14 cellular contexts compared by ENCODE assay signal in the genomic region with DNA sequence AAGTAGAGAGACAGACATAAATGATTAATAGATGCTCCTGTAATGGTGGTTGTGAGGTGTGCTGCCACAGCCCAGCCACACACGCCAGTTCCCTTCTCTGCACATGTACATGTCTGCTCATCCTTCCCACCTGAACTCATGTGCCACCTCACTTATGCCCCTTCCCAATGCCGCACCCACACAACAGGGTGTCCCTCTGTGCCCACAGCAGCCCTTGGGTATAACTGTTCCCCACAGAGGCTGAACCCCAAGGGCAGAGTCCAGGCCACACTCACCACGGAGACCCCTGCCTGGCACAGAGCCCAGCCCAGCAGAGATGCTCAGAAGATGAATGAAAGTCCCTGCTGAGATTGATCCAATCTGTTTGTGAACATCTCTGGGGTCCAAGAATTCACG. TPM values are rescaled to one million over a fixed set of nuclear protein-coding genes. Genes with fewer than 3 reads are reported as not detected.
A peak's percentile ranks its signal among the peaks of the same experiment; 100 is the strongest.
DNase-seq lines count a peak whose midpoint lies in the region; ATAC-seq and TF ChIP-seq lines count a peak whose summit lies in the region.
"Had no signal": no experiment of that assay in that cellular context is flagged by ENCODE, and none has a peak within 500 bp of the region (broad histone marks: within the 10 kb centered on the region; RNA-seq: fewer than 3 reads in every experiment).

No MANE protein-coding gene starts in this region.

- H4K8ac ChIP-seq in IMR-90 (ENCODE audit: low read depth in 2 of 2, low read length in 2 of 2), result no peak overlapping the region; a peak in 1 of 4 replicates

- H3K36me3 Mint-ChIP-seq in activated CD8-positive, alpha-beta memory T cell treated with anti-CD3 and anti-CD28 coated beads, Interleukin-2, amount 10 ng/mL, durations not matched to agents 7 days and 5 days, result peaks cover 48% of the 10 kb centered on the region
- peaks cover 69% of the 10 kb centered on the region for H3K36me3 Mint-ChIP-seq in central memory CD8-positive, alpha-beta T cell (ENCODE audit: insufficient read depth)
- H3K36me3 Mint-ChIP-seq: WTC11 had no signal

- H3K4me2 ChIP-seq in IMR-90 (ENCODE audit: low read depth, low read length), result no peak overlapping the region

- no peaks in the 10 kb centered on the region for H3K36me3 ChIP-seq in IMR-90 (ENCODE audit: control insufficient read depth, insufficient read depth, low read length)
- H3K36me3 ChIP-seq: brain microvascular endothelial cell had no signal

- TF ChIP-seq RAD21 in IMR-90 (IDR thresholded peaks at IDR 0.05; ENCODE audit: low read length), result no peak

- H3K56ac ChIP-seq in IMR-90 (ENCODE audit: extremely low read depth, insufficient read depth, low read length), result no peak overlapping the region

- H3K14ac ChIP-seq in IMR-90 (replicated peaks; ENCODE audit: low read depth, low read length), result peak overlapping the region; percentile 45

- H3K4me1 Mint-ChIP-seq in activated CD8-positive, alpha-beta memory T cell treated with anti-CD3 and anti-CD28 coated beads, Interleukin-2, amount 10 ng/mL, durations not matched to agents 7 days and 5 days, result peaks cover 94% of the 10 kb centered on the region
- H3K4me1 Mint-ChIP-seq in central memory CD8-positive, alpha-beta T cell, result peaks cover 97% of the 10 kb centered on the region

- H3K79me1 ChIP-seq in IMR-90 (ENCODE audit: low read depth in 1 of 2, low read length in 2 of 2), result peaks cover 0 to 30% of the 10 kb centered on the region in 2 experiments; a peak in 2 of 4 replicates

- no peak for TF ChIP-seq POLR2A in IMR-90 (IDR thresholded peaks at IDR 0.05; ENCODE audit: low read depth, low read length)

- BruUV-seq in IMR-90 (replicated peaks; lab: Mats Ljungman, UMichigan), result no TSS peak

- peaks cover 39% of the 10 kb centered on the region for H3K9me1 ChIP-seq in IMR-90 (ENCODE audit: insufficient read depth, low read length)

- in situ Hi-C loops in IMR-90 (cut with MboI; ENCODE audit: low sequenced_read_pairs), result no loop called here

- H3K27me3 ChIP-seq in IMR-90 (ENCODE audit: control insufficient read depth, insufficient read depth, low read length), result no peaks in the 10 kb centered on the region
- H3K27me3 ChIP-seq: brain microvascular endothelial cell, foreskin keratinocyte had no signal

- dilution Hi-C loops in IMR-90 (cut with HindIII; ENCODE audit: low sequenced_read_pairs, unreplicated experiment), result no loop called here

- H2AK9ac ChIP-seq in IMR-90 (replicated peaks; ENCODE audit: low read depth, low read length, poor library complexity), result peak overlapping the region; percentile 12

- H2AK5ac ChIP-seq in IMR-90 (ENCODE audit: low read depth, low read length), result peak overlapping the region; percentile 87; the same call in 1 of the 2 replicates

- H2BK20ac ChIP-seq in IMR-90 (ENCODE audit: low read depth, low read length), result peak overlapping the region; percentile 91

- no peak overlapping the region for H3K27ac ChIP-seq in IMR-90 (ENCODE audit: insufficient read depth, low read length)
- H3K27ac ChIP-seq: brain microvascular endothelial cell, foreskin keratinocyte had no signal

- H2AFZ ChIP-seq in IMR-90 (replicated peaks; ENCODE audit: low read length, poor library complexity), result no peak overlapping the region

- POLR2A ChIA-PET in IMR-90 (lab: Charles Lee; ENCODE audit: unreplicated experiment), result no interaction called here

- H3K4me3 Mint-ChIP-seq in activated CD8-positive, alpha-beta memory T cell treated with anti-CD3 and anti-CD28 coated beads, Interleukin-2, amount 10 ng/mL, durations not matched to agents 7 days and 5 days, result no peak overlapping the region
- peak overlapping the region; percentile 57 for H3K4me3 Mint-ChIP-seq in central memory CD8-positive, alpha-beta T cell
- H3K4me3 Mint-ChIP-seq: WTC11 had no signal

- no peaks in the 10 kb centered on the region for H3K9me3 ChIP-seq in IMR-90 (ENCODE audit: control insufficient read depth, insufficient read depth, low read length)

- no peak for TF ChIP-seq CTCF in IMR-90 (conservative IDR thresholded peaks at IDR 0.05; ENCODE audit: low read depth, low read length)

- CTCF ChIA-PET in activated CD8-positive, alpha-beta memory T cell treated with anti-CD3 and anti-CD28 coated beads, Interleukin-2, amount 10 ng/mL, durations not matched to agents 7 days and 5 days (lab: Charles Lee), result interaction anchor here (6.2 kb wide), 1 partner anchor 12 kb away, joined by 51 read pairs; no protein-coding TSS in a partner anchor
- CTCF ChIA-PET in IMR-90 (lab: Yijun Ruan, JAX), result no interaction called here

- peak overlapping the region; percentile 97 for H3K4ac ChIP-seq in IMR-90 (ENCODE audit: low read depth, low read length)

- intact Hi-C loops in IMR-90 (cut with micrococcal nuclease), result no loop called here
- intact Hi-C loops in posterior vena cava (cut with DNase I), result no loop called here

- H3K27me3 Mint-ChIP-seq in activated CD8-positive, alpha-beta memory T cell treated with anti-CD3 and anti-CD28 coated beads, Interleukin-2, amount 10 ng/mL, durations not matched to agents 7 days and 5 days, result no peaks in the 10 kb centered on the region
- no peaks in the 10 kb centered on the region for H3K27me3 Mint-ChIP-seq in central memory CD8-positive, alpha-beta T cell

- peak overlapping the region; percentile 94; the same call in 1 of the 2 replicates for H4K91ac ChIP-seq in IMR-90 (ENCODE audit: insufficient read depth, low read depth, low read length)

- H3K23ac ChIP-seq in IMR-90 (ENCODE audit: low read depth, low read length), result peak overlapping the region; percentile 54; the same call in 1 of the 2 replicates

- H2BK120ac ChIP-seq in IMR-90 (ENCODE audit: low read depth, low read length), result peak overlapping the region; percentile 94

- DNase-seq in activated CD8-positive, alpha-beta memory T cell treated with anti-CD3 and anti-CD28 coated beads, Interleukin-2, amount 10 ng/mL, durations not matched to agents 7 days and 5 days, result no peak
- DNase-seq in activated CD8-positive, alpha-beta memory T cell treated with anti-CD3 and anti-CD28 coated beads, Interleukin-2, amount 50 U/mL, for 48 hours, result no peak
- DNase-seq in IMR-90, result no peak
- DNase-seq in central memory CD8-positive, alpha-beta T cell (ENCODE audit: low spot score in 2 of 2), result no peak
- peak; percentile 79 for DNase-seq in posterior vena cava (ENCODE audit: low spot score)
- no peak for DNase-seq in SIG-M5 (lab: John Stamatoyannopoulos, UW)
- DNase-seq: brain microvascular endothelial cell, foreskin keratinocyte, NCI-H345 had no signal

- H3K27ac Mint-ChIP-seq in activated CD8-positive, alpha-beta memory T cell treated with anti-CD3 and anti-CD28 coated beads, Interleukin-2, amount 10 ng/mL, durations not matched to agents 7 days and 5 days, result peak overlapping the region; percentile 99
- peak overlapping the region; percentile 100 for H3K27ac Mint-ChIP-seq in central memory CD8-positive, alpha-beta T cell (ENCODE audit: low read depth)
- H3K27ac Mint-ChIP-seq: activated T-helper 2 cell treated with anti-CD3 and anti-CD28 coated beads, Interferon-gamma antibody, Interleukin-2, Interleukin-4, amounts not matched to agents 10 μg/mL and 5 μg/mL and 100 μg/mL, durations not matched to agents 14 hours and 24 hours and 36 hours; WTC11 had no signal

- no peak overlapping the region for H3K4me3 ChIP-seq in IMR-90 (ENCODE audit: insufficient read depth, low read depth, low read length)
- H3K4me3 ChIP-seq: skin epidermis had no signal

- no peak overlapping the region for H4K5ac ChIP-seq in IMR-90 (ENCODE audit: low read depth, low read length)

- ATAC-seq in activated CD8-positive, alpha-beta memory T cell treated with anti-CD3 and anti-CD28 coated beads, Interleukin-2, amount 10 ng/mL, durations not matched to agents 7 days and 5 days, result no peak
- ATAC-seq in IMR-90 (ENCODE audit: low read depth), result no peak
- no peak for ATAC-seq in central memory CD8-positive, alpha-beta T cell (replicated peaks; ENCODE audit: extremely low read depth, poor library complexity, severe bottlenecking)
- no peak for ATAC-seq in GM18858 (IDR thresholded peaks at IDR 0.05; ENCODE audit: unreplicated experiment)
- ATAC-seq in HG03159 (IDR thresholded peaks at IDR 0.05; ENCODE audit: unreplicated experiment), result no peak

- H3K9me3 Mint-ChIP-seq in activated CD8-positive, alpha-beta memory T cell treated with anti-CD3 and anti-CD28 coated beads, Interleukin-2, amount 10 ng/mL, durations not matched to agents 7 days and 5 days (ENCODE audit: low read depth), result no peaks in the 10 kb centered on the region
- H3K9me3 Mint-ChIP-seq in central memory CD8-positive, alpha-beta T cell, result peaks cover 4% of the 10 kb centered on the region
- H3K9me3 Mint-ChIP-seq: activated T-helper 2 cell treated with anti-CD3 and anti-CD28 coated beads, Interferon-gamma antibody, Interleukin-2, Interleukin-4, amounts not matched to agents 10 μg/mL and 5 μg/mL and 100 μg/mL, durations not matched to agents 14 hours and 24 hours and 36 hours; WTC11 had no signal

- H3K9ac ChIP-seq in IMR-90 (ENCODE audit: low read depth, low read length), result no peak overlapping the region

- no peak overlapping the region for H3K18ac ChIP-seq in IMR-90 (ENCODE audit: low read depth, low read length)

- no peaks in the 10 kb centered on the region for H4K20me1 ChIP-seq in IMR-90 (ENCODE audit: insufficient read depth, low read length)

- WGBS in IMR-90 (ENCODE audit: extremely low coverage in 2 of 2, insufficient read length in 1 of 2), 2 experiments, result 17% methylated on average over 1 of the region's 4 CpGs; no CpG with 5 or more reads in 1 of the 2 experiments

- H2BK5ac ChIP-seq in IMR-90 (ENCODE audit: low read depth, low read length, poor library complexity, severe bottlenecking), result no peak overlapping the region

- H3K4me1 ChIP-seq in IMR-90 (ENCODE audit: control insufficient read depth, insufficient read depth, low read length), result peaks cover 45% of the 10 kb centered on the region

- H2BK15ac ChIP-seq in IMR-90 (ENCODE audit: low read depth, low read length), result peak overlapping the region; percentile 74; the same call in 2 of the 3 replicates

TF ChIP-seq in IMR-90, 13 proteins besides CTCF, POLR2A, EP300 and RAD21 (continues in another document):
- TF ChIP-seq FOS (IDR thresholded peaks at IDR 0.05; ENCODE audit: low read depth, low read length) (no peak), BHLHE40 (IDR thresholded peaks at IDR 0.05; ENCODE audit: low read depth, low read length) (no peak), MAFK (IDR thresholded peaks at IDR 0.05; ENCODE audit: low read depth, low read length) (no peak), MAZ (IDR thresholded peaks at IDR 0.05; ENCODE audit: borderline replicate concordance, low read depth, low read length) (no peak), CEBPB (IDR thresholded peaks at IDR 0.05; ENCODE audit: low read depth, low read length) (no peak), NFE2L2 (IDR thresholded peaks at IDR 0.05; ENCODE audit: low read depth, low read length) (no peak), CHD1 (IDR thresholded peaks at IDR 0.05; ENCODE audit: low read depth, low read length) (no peak), SMC3 (IDR thresholded peaks at IDR 0.05; ENCODE audit: low read depth, low read length) (no peak)

RNA-seq across cellular contexts. Expression of a gene that starts 29.7 kb away (rescaled TPM):
- total RNA-seq in activated CD8-positive, alpha-beta memory T cell treated with anti-CD3 and anti-CD28 coated beads, Interleukin-2, amount 10 ng/mL, durations not matched to agents 7 days and 5 days, result 100 to 1,000 TPM; 205 to 223 TPM
- total RNA-seq in IMR-90 (2012; rRNA removed) (6.9 and 11.1 TPM in 2 replicates), posterior vena cava (10 to 100 TPM; 18.7 to 20.5 TPM)
- polyA plus RNA-seq in IMR-90 (2012; rRNA removed), result 16.5 and 18.9 TPM in 2 replicates
- 13.2 and 15.9 TPM in 2 replicates for polyA plus RNA-seq in IMR-90 (2012; cell fraction: cytosol; rRNA removed)
- polyA plus RNA-seq in IMR-90 (2012; cell fraction: nucleus; rRNA removed; ENCODE audit: low replicate concordance), result 25.7 and 30.6 TPM in 2 replicates

Comparison
In these comparisons a context has a peak if more than half of its experiments do, and no peak if none do; other contexts are left out.
1. RNA of a gene that starts 29.7 kb away (total RNA-seq): 205 to 223 TPM in activated CD8-positive, alpha-beta memory T cell treated with anti-CD3 and anti-CD28 coated beads, Interleukin-2, amount 10 ng/mL, durations not matched to agents 7 days and 5 days; 18.7 to 20.5 TPM in posterior vena cava and 6.9 to 11.1 TPM in IMR-90; every median in the first group is over 4 times any median in the second.